20 cellular contexts compared by ENCODE assay signal in the genomic region with DNA sequence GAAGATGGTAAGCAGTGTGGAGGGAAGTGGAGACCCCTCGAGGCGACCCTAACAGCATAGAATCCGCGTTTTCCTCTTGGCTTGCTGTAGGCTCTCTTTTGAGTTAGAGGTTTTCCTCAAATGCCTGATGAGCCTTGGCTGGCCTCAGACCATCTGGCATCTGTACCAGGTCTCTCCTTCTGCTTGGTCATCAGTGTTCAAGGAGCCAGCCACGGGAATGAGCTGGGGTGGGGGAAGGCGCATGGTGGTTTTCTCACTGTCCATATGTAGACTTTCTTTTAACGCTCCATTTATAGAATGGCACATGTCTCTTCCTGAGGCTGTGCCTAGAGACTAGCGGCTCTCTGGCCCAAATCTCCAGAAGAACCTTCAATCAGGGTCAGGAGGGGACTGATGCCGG. TPM values are rescaled to one million over a fixed set of nuclear protein-coding genes. Genes with fewer than 3 reads are reported as not detected.
DNase-seq lines count a peak whose midpoint lies in the region; FAIRE-seq and TF ChIP-seq lines count a peak whose summit lies in the region.
"Had no signal": no experiment of that assay in that cellular context is flagged by ENCODE, and none has a peak within 500 bp of the region (broad histone marks: within the 10 kb centered on the region; RNA-seq: fewer than 3 reads in every experiment).

No MANE protein-coding gene starts in this region.

- TF ChIP-seq CTCF in H1 (IDR thresholded peaks at IDR 0.05; ENCODE audit: control extremely low read depth in 1 of 3, insufficient read depth in 1 of 3, low read depth in 1 of 3, low read length in 3 of 3): no peak
- TF ChIP-seq CTCF in neural progenitor cell (IDR thresholded peaks at IDR 0.05): no peak

- H2AFZ ChIP-seq in H1 (ENCODE audit: low read length) (no peak overlapping the region), neural progenitor cell (replicated peaks) (no peak overlapping the region)

- TF ChIP-seq RAD21 in H1 (IDR thresholded peaks at IDR 0.05 in 1 of 2, conservative IDR thresholded peaks at IDR 0.05 in 1 of 2; ENCODE audit: low read depth in 2 of 2, low read length in 2 of 2): no peak

- DNase-seq in M059J (ENCODE audit: low read depth) (peak; percentile 68), H1 (ENCODE audit: low read depth in 1 of 2, low spot score in 2 of 2) (no peak), neural progenitor cell (ENCODE audit: low spot score) (no peak), HCEC 1CT (no peak), mesendoderm (no peak), GDM1 (lab: John Stamatoyannopoulos, UW) (no peak), anterior cingulate cortex (lab: John Stamatoyannopoulos, UW) (no peak)
- DNase-seq: activated CD4-positive, alpha-beta T cell treated with anti-CD3 and anti-CD28 coated beads, Interleukin-2, amount 50 U/mL, for 48 hours; activated naive CD4-positive, alpha-beta T cell treated with Interleukin-2 at 50 U/mL for 16 hours; Caco-2; cortex of kidney; left ventricle myocardium superior; MV-4-11; NCI-H2029 treated with DMSO at 0.1 percent for 48 hours; pancreas; stimulated activated CD4-positive, alpha-beta T cell treated with anti-CD3 and anti-CD28 coated beads, Interleukin-2, amount 100 ng/mL, for 24 hours; T-helper 2 cell; upper lobe of right lung had no signal

- H3K9me3 ChIP-seq in BLaER1: no peaks in the 10 kb centered on the region
- no peaks in the 10 kb centered on the region for H3K9me3 ChIP-seq in H1 (ENCODE audit: insufficient read depth in 2 of 2, low read depth in 1 of 2, low read length in 1 of 2)
- no peaks in the 10 kb centered on the region for H3K9me3 ChIP-seq in neural progenitor cell (ENCODE audit: low read depth)
- H3K9me3 ChIP-seq: Caco-2, pancreas, upper lobe of right lung had no signal

- H3K27ac ChIP-seq in BLaER1 (no peak overlapping the region; the same call in 1 of the 2 replicates), H1 (ENCODE audit: low read depth, low read length) (no peak overlapping the region), neural progenitor cell (no peak overlapping the region), mesendoderm (ENCODE audit: low read depth, low read length) (no peak overlapping the region)
- H3K27ac ChIP-seq: pancreas, upper lobe of right lung had no signal

- H2BK20ac ChIP-seq in H1 (ENCODE audit: low read length): peak overlapping the region; percentile 61; the same call in 1 of the 2 replicates

- H3K14ac ChIP-seq in H1 (ENCODE audit: insufficient read length): no peak overlapping the region

- H3F3A ChIP-seq in neural progenitor cell (ENCODE audit: low read depth): peaks cover 6% of the 10 kb centered on the region

- H4K91ac ChIP-seq in H1 (replicated peaks; ENCODE audit: insufficient read length, low read length): no peak overlapping the region

- no peak overlapping the region for H3K4me3 Mint-ChIP-seq in neural progenitor cell
- H3K4me3 Mint-ChIP-seq: stimulated activated naive CD8-positive, alpha-beta T cell treated with anti-CD3 and anti-CD28 coated beads, Interleukin-15, Interleukin-2, amounts not matched to agents 100 ng/mL and 50 ng/mL, for 24 hours had no signal

- peaks cover 60% of the 10 kb centered on the region for H3K4me1 ChIP-seq in BLaER1
- peaks cover 7 to 22% (median 11%) of the 10 kb centered on the region in 4 experiments for H3K4me1 ChIP-seq in H1 (replicated peaks in 1 of 4; ENCODE audit: control insufficient read depth in 3 of 4, insufficient read depth in 4 of 4, low read length in 3 of 4)
- H3K4me1 ChIP-seq in neural progenitor cell: peaks cover 3% of the 10 kb centered on the region
- H3K4me1 ChIP-seq in mesendoderm (ENCODE audit: control insufficient read depth, low read depth, low read length): peaks cover 2% of the 10 kb centered on the region
- H3K4me1 ChIP-seq: pancreas, upper lobe of right lung had no signal

- H2AK5ac ChIP-seq in H1 (ENCODE audit: low read depth, low read length) (no peak overlapping the region), mesendoderm (ENCODE audit: low read length) (no peak overlapping the region)

- no peak overlapping the region for H3K9ac ChIP-seq in BLaER1
- no peak overlapping the region for H3K9ac ChIP-seq in H1 (replicated peaks in 1 of 4; ENCODE audit: extremely low read depth in 1 of 4, low read depth in 3 of 4, low read length in 3 of 4)
- H3K9ac ChIP-seq in neural progenitor cell: no peak overlapping the region
- no peak overlapping the region for H3K9ac ChIP-seq in mesendoderm (ENCODE audit: low read length)

- no peaks in the 10 kb centered on the region for H3K79me1 ChIP-seq in H1 (ENCODE audit: low read depth, low read length)
- H3K79me1 ChIP-seq in mesendoderm (ENCODE audit: low read length): no peaks in the 10 kb centered on the region

- H4K20me1 ChIP-seq in BLaER1: no peaks in the 10 kb centered on the region
- H4K20me1 ChIP-seq in H1 (replicated peaks in 1 of 2; ENCODE audit: control insufficient read depth in 1 of 2, insufficient read depth in 2 of 2, low read length in 2 of 2): no peaks in the 10 kb centered on the region
- H4K20me1 ChIP-seq in neural progenitor cell (ENCODE audit: low read depth): no peaks in the 10 kb centered on the region

- no peak for FAIRE-seq in H1 (lab: Jason Lieb, UNC)
- FAIRE-seq: pancreas had no signal

- H3K56ac ChIP-seq in H1 (replicated peaks; ENCODE audit: insufficient read length, low read depth, low read length): no peak overlapping the region
- no peak overlapping the region for H3K56ac ChIP-seq in mesendoderm (ENCODE audit: low read length)

- no peak for TF ChIP-seq EP300 in H1 (IDR thresholded peaks at IDR 0.05; ENCODE audit: borderline replicate concordance in 1 of 2, low read depth in 2 of 2, low read length in 2 of 2)

- H3K18ac ChIP-seq in H1 (ENCODE audit: extremely low read depth, low read length) (no peak overlapping the region; the same call in 1 of the 2 replicates), mesendoderm (ENCODE audit: low read length) (no peak overlapping the region)

- H3K27me3 ChIP-seq in BLaER1 (no peaks in the 10 kb centered on the region), H1 (replicated peaks in 1 of 4; ENCODE audit: control insufficient read depth in 3 of 4, extremely low read depth in 1 of 4, insufficient read depth in 3 of 4, low read length in 3 of 4) (no peaks in the 10 kb centered on the region; a peak in 1 of 7 replicates), neural progenitor cell (no peaks in the 10 kb centered on the region), mesendoderm (ENCODE audit: insufficient read depth, low read length, poor library complexity) (no peaks in the 10 kb centered on the region)
- H3K27me3 ChIP-seq: pancreas, upper lobe of right lung had no signal

- H3K36me3 Mint-ChIP-seq in neural progenitor cell: no peaks in the 10 kb centered on the region

- H3K79me2 ChIP-seq in H1 (ENCODE audit: control insufficient read depth in 1 of 2, insufficient read depth in 2 of 2, low read length in 2 of 2): no peaks in the 10 kb centered on the region
- no peaks in the 10 kb centered on the region for H3K79me2 ChIP-seq in neural progenitor cell (ENCODE audit: low read depth)
- H3K79me2 ChIP-seq in mesendoderm (ENCODE audit: control insufficient read depth, insufficient read depth, low read length): no peaks in the 10 kb centered on the region

- peak overlapping the region; percentile 81; the same call in 1 of the 2 replicates for H2BK15ac ChIP-seq in H1 (ENCODE audit: low read length)
- H2BK15ac ChIP-seq in mesendoderm (replicated peaks; ENCODE audit: low read depth): no peak overlapping the region

- CTCF ChIA-PET in H1 (lab: Charles Lee; ENCODE audit: partially characterized antibody): interaction anchor here (0.7 to 11.2 kb wide), 18 partner anchors 13 to 103 kb away, joined by 3 to 224 read pairs (median 6); partner anchors contain the start of gene C6orf132

- no peak overlapping the region for H2BK120ac ChIP-seq in H1 (replicated peaks; ENCODE audit: low read depth, low read length)
- H2BK120ac ChIP-seq in mesendoderm (ENCODE audit: low read depth, low read length): no peak overlapping the region

- H3K9me3 Mint-ChIP-seq in neural progenitor cell: no peaks in the 10 kb centered on the region
- H3K9me3 Mint-ChIP-seq: stimulated activated naive CD8-positive, alpha-beta T cell treated with anti-CD3 and anti-CD28 coated beads, Interleukin-15, Interleukin-2, amounts not matched to agents 100 ng/mL and 50 ng/mL, for 24 hours had no signal

- H3K27ac Mint-ChIP-seq in neural progenitor cell: peak overlapping the region; percentile 85
- H3K27ac Mint-ChIP-seq: stimulated activated naive CD8-positive, alpha-beta T cell treated with anti-CD3 and anti-CD28 coated beads, Interleukin-15, Interleukin-2, amounts not matched to agents 100 ng/mL and 50 ng/mL, for 24 hours had no signal

- no peak overlapping the region for H4K5ac ChIP-seq in H1 (ENCODE audit: insufficient read length, low read depth, low read length)
- H4K5ac ChIP-seq in mesendoderm (ENCODE audit: low read length): no peak overlapping the region

- H4K8ac ChIP-seq in H1 (ENCODE audit: extremely low read depth, insufficient read depth, low read length): no peak overlapping the region
- H4K8ac ChIP-seq in mesendoderm (ENCODE audit: low read depth, low read length): no peak overlapping the region

- H3K36me3 ChIP-seq in BLaER1: no peaks in the 10 kb centered on the region
- no peaks in the 10 kb centered on the region for H3K36me3 ChIP-seq in H1 (ENCODE audit: control insufficient read depth in 2 of 4, insufficient read depth in 4 of 4, low read length in 3 of 4)
- no peaks in the 10 kb centered on the region for H3K36me3 ChIP-seq in neural progenitor cell
- H3K36me3 ChIP-seq in mesendoderm (ENCODE audit: control insufficient read depth, insufficient read depth, low read length): no peaks in the 10 kb centered on the region
- H3K36me3 ChIP-seq: pancreas, upper lobe of right lung had no signal

- H3K23ac ChIP-seq in H1 (ENCODE audit: insufficient read length): no peak overlapping the region
- H3K23ac ChIP-seq in mesendoderm (ENCODE audit: low read length): no peak overlapping the region

- TF ChIP-seq POLR2A in H1 (IDR thresholded peaks at IDR 0.05; ENCODE audit: control extremely low read depth in 1 of 2, low read depth in 2 of 2, low read length in 2 of 2): no peak

- peaks cover 19% of the 10 kb centered on the region for H3K4me1 Mint-ChIP-seq in neural progenitor cell

- H3K23me2 ChIP-seq in H1 (ENCODE audit: low read depth, low read length): no peaks in the 10 kb centered on the region

- peak overlapping the region; percentile 80; the same call in 1 of the 2 replicates for H2BK12ac ChIP-seq in H1 (ENCODE audit: low read depth, low read length)

- peaks cover 6% of the 10 kb centered on the region for H3K27me3 Mint-ChIP-seq in neural progenitor cell (ENCODE audit: insufficient read depth, low read depth)

- H2BK5ac ChIP-seq in H1 (ENCODE audit: low read depth, low read length) (peak overlapping the region; percentile 52; the same call in 1 of the 2 replicates), mesendoderm (ENCODE audit: low read length) (no peak overlapping the region)

- H3K4me3 ChIP-seq in BLaER1: no peak overlapping the region
- H3K4me3 ChIP-seq in H1 (ENCODE audit: extremely low read depth in 1 of 4, insufficient read depth in 2 of 4, low read depth in 3 of 4, low read length in 4 of 4): no peak overlapping the region
- no peak overlapping the region for H3K4me3 ChIP-seq in neural progenitor cell
- H3K4me3 ChIP-seq in mesendoderm (ENCODE audit: low read length): no peak overlapping the region
- H3K4me3 ChIP-seq: pancreas, upper lobe of right lung had no signal

- H3K4ac ChIP-seq in H1 (replicated peaks; ENCODE audit: insufficient read length, low read depth, low read length) (no peak overlapping the region), mesendoderm (ENCODE audit: low read depth, low read length) (no peak overlapping the region)

- POLR2A ChIA-PET in H1 (lab: Charles Lee; ENCODE audit: partially characterized antibody): interaction anchor here (0.7 to 9.2 kb wide), 5 partner anchors 14 to 92 kb away, joined by 3 to 109 read pairs (median 6); partner anchors contain the start of gene C6orf132

- 87% methylated on average over 9 of the region's 9 CpGs; no CpG with 5 or more reads in 1 of the 2 experiments for WGBS in H1 (ENCODE audit: extremely low coverage in 1 of 2, insufficient coverage in 1 of 2, insufficient read length in 1 of 2, insufficient replicate concordance in 2 of 2, low coverage in 1 of 2, low lambda C conversion rate in 2 of 2, missing lambda C conversion rate in 1 of 2), 2 experiments
- no CpG with 5 or more reads among the region's 9 CpGs for WGBS in mesendoderm (ENCODE audit: extremely low coverage, insufficient coverage, low lambda C conversion rate)

- H3K4me2 ChIP-seq in BLaER1 (peak overlapping the region; percentile 89), H1 (ENCODE audit: insufficient read depth in 1 of 2, low read depth in 2 of 2, low read length in 2 of 2) (no peak overlapping the region), neural progenitor cell (no peak overlapping the region), mesendoderm (ENCODE audit: low read length) (no peak overlapping the region)

RNA-seq across cellular contexts. Expression of gene GUCA1A, which starts 8.1 kb away (rescaled TPM):
- not detected in 2 replicates for total RNA-seq in M059J (2014; rRNA removed; shearing (Covaris generic))
- 4.6 and 5.2 TPM in 2 replicates for total RNA-seq in H1 (2021; fragmentation: NEBNext Ultra II Directional; extraction: Animal tissue kit (Norgen Biotek cat#: 25700))
- polyA plus RNA-seq in H1 (2011; rRNA removed): 23.4 and 24.6 TPM in 2 replicates
- polyA plus RNA-seq in H1 (2011; cell fraction: cytosol; rRNA removed): 18.1 TPM
- polyA plus RNA-seq in H1 (2011; cell fraction: nucleus; rRNA removed): 11.5 TPM
- 7.1 to 11.5 TPM (median 9.3 TPM) in 4 replicates for polyA plus RNA-seq in H1 (2012, experiment 1 of 2)
- 8.3 TPM for polyA plus RNA-seq in H1 (2012, experiment 2 of 2)
- polyA plus RNA-seq in H1 (2013, experiment 1 of 2): 3.1 TPM
- polyA plus RNA-seq in H1 (2013, experiment 2 of 2): 3.5 TPM
- 7.7 and 9.4 TPM in 2 replicates for polyA minus RNA-seq in H1 (2011; rRNA and poly(A)+ RNA removed)
- polyA minus RNA-seq in H1 (2011; cell fraction: cytosol; rRNA and poly(A)+ RNA removed): 2.9 TPM
- 6.3 TPM for polyA minus RNA-seq in H1 (2011; cell fraction: nucleus; rRNA and poly(A)+ RNA removed)
- 1.9 and 3.4 TPM in 2 replicates for total RNA-seq in neural progenitor cell (ENCODE audit: low replicate concordance)
- 0.73 TPM for polyA plus RNA-seq in mesendoderm (2013, experiment 1 of 2)
- polyA plus RNA-seq in mesendoderm (2013, experiment 2 of 2): 0.78 TPM
- total RNA-seq: Caco-2, left ventricle myocardium superior, upper lobe of right lung had no signal
- polyA plus RNA-seq: pancreas had no signal

RNA-seq across cellular contexts. Expression of gene C6orf132, which starts 22.6 kb away (rescaled TPM):
- 0.30 and 2.2 TPM in 2 replicates for total RNA-seq in M059J (2014; rRNA removed; shearing (Covaris generic))
- total RNA-seq in H1 (2021; fragmentation: NEBNext Ultra II Directional; extraction: Animal tissue kit (Norgen Biotek cat#: 25700)): 62.2 and 64.0 TPM in 2 replicates
- polyA plus RNA-seq in H1 (2011; rRNA removed): 31.5 and 33.8 TPM in 2 replicates
- polyA plus RNA-seq in H1 (2011; cell fraction: cytosol; rRNA removed): 19.4 TPM
- polyA plus RNA-seq in H1 (2011; cell fraction: nucleus; rRNA removed): 20.4 TPM
- polyA plus RNA-seq in H1 (2012, experiment 1 of 2): 43.4 to 53.5 TPM (median 48.5 TPM) in 4 replicates
- 48.0 TPM for polyA plus RNA-seq in H1 (2012, experiment 2 of 2)
- 38.7 TPM for polyA plus RNA-seq in H1 (2013, experiment 1 of 2)
- 37.7 TPM for polyA plus RNA-seq in H1 (2013, experiment 2 of 2)
- 7.2 and 7.4 TPM in 2 replicates for polyA minus RNA-seq in H1 (2011; rRNA and poly(A)+ RNA removed)
- polyA minus RNA-seq in H1 (2011; cell fraction: cytosol; rRNA and poly(A)+ RNA removed): 24.7 TPM
- polyA minus RNA-seq in H1 (2011; cell fraction: nucleus; rRNA and poly(A)+ RNA removed): 17.3 TPM
- 1.2 and 1.8 TPM in 2 replicates for total RNA-seq in neural progenitor cell (ENCODE audit: low replicate concordance)
- 41.7 TPM for polyA plus RNA-seq in mesendoderm (2013, experiment 1 of 2)
- polyA plus RNA-seq in mesendoderm (2013, experiment 2 of 2): 44.6 TPM

RNA-seq across cellular contexts. Expression of gene GUCA1B, which starts 29.7 kb away (rescaled TPM):
- 0.27 TPM in 1 of 2 replicates, not detected in the other for total RNA-seq in M059J (2014; rRNA removed; shearing (Covaris generic))
- total RNA-seq in H1 (2021; fragmentation: NEBNext Ultra II Directional; extraction: Animal tissue kit (Norgen Biotek cat#: 25700)): 0.98 and 1.4 TPM in 2 replicates
- polyA plus RNA-seq in H1 (2011; rRNA removed): 0.53 and 1.4 TPM in 2 replicates
- 0.87 TPM for polyA plus RNA-seq in H1 (2011; cell fraction: cytosol; rRNA removed)
- 1.2 TPM for polyA plus RNA-seq in H1 (2011; cell fraction: nucleus; rRNA removed)
- 1.3 to 2.4 TPM (median 2.3 TPM) in 4 replicates for polyA plus RNA-seq in H1 (2012, experiment 1 of 2)
- not detected for polyA plus RNA-seq in H1 (2012, experiment 2 of 2)
- polyA plus RNA-seq in H1 (2013, experiment 1 of 2): 0.26 TPM
- 0.26 TPM for polyA plus RNA-seq in H1 (2013, experiment 2 of 2)
- polyA minus RNA-seq in H1 (2011; rRNA and poly(A)+ RNA removed): 0.76 and 0.83 TPM in 2 replicates
- polyA minus RNA-seq in H1 (2011; cell fraction: cytosol; rRNA and poly(A)+ RNA removed): not detected
- 0.60 TPM for polyA minus RNA-seq in H1 (2011; cell fraction: nucleus; rRNA and poly(A)+ RNA removed)
- total RNA-seq in neural progenitor cell (ENCODE audit: low replicate concordance): 0.22 and 1.2 TPM in 2 replicates
- polyA plus RNA-seq in mesendoderm (2013, experiment 1 of 2): 0.06 TPM
- polyA plus RNA-seq in mesendoderm (2013, experiment 2 of 2): 0.11 TPM

RNA-seq across cellular contexts. Expression of gene MRPS10, which starts 52.6 kb away (rescaled TPM):
- 96.9 and 123 TPM in 2 replicates for total RNA-seq in M059J (2014; rRNA removed; shearing (Covaris generic))
- 32.0 and 33.6 TPM in 2 replicates for total RNA-seq in H1 (2021; fragmentation: NEBNext Ultra II Directional; extraction: Animal tissue kit (Norgen Biotek cat#: 25700))
- 13.2 and 20.5 TPM in 2 replicates for polyA plus RNA-seq in H1 (2011; rRNA removed)
- polyA plus RNA-seq in H1 (2011; cell fraction: cytosol; rRNA removed): 28.0 TPM
- polyA plus RNA-seq in H1 (2011; cell fraction: nucleus; rRNA removed): 5.8 TPM
- 17.5 to 26.9 TPM (median 19.3 TPM) in 4 replicates for polyA plus RNA-seq in H1 (2012, experiment 1 of 2)
- 4.3 TPM for polyA plus RNA-seq in H1 (2012, experiment 2 of 2)
- polyA plus RNA-seq in H1 (2013, experiment 1 of 2): 30.8 TPM
- 33.4 TPM for polyA plus RNA-seq in H1 (2013, experiment 2 of 2)
- polyA minus RNA-seq in H1 (2011; rRNA and poly(A)+ RNA removed): 10.7 and 13.1 TPM in 2 replicates
- polyA minus RNA-seq in H1 (2011; cell fraction: cytosol; rRNA and poly(A)+ RNA removed): 8.7 TPM
- 9.8 TPM for polyA minus RNA-seq in H1 (2011; cell fraction: nucleus; rRNA and poly(A)+ RNA removed)
- total RNA-seq in neural progenitor cell (ENCODE audit: low replicate concordance): 42.1 and 68.0 TPM in 2 replicates
- polyA plus RNA-seq in mesendoderm (2013, experiment 1 of 2): 34.9 TPM
- polyA plus RNA-seq in mesendoderm (2013, experiment 2 of 2): 36.3 TPM

Comparison
In these comparisons a context has a peak if more than half of its experiments do, and no peak if none do; other contexts are left out.
1. RNA of gene C6orf132, which starts 22.6 kb away (total RNA-seq): 62.2 to 64.0 TPM in H1; 0.30 to 2.2 TPM in M059J and 1.2 to 1.8 TPM in neural progenitor cell; every median in the first group is over 10 times any median in the second.